Comparison of ENCODE assay signal across 24 cellular contexts in genomic region chr2:95049088-95049955, GRCh38. TPM values are rescaled to one million over a fixed set of nuclear protein-coding genes. Genes with fewer than 3 reads are reported as not detected.
DNase-seq lines count a peak whose midpoint lies in the region; ATAC-seq, FAIRE-seq and TF ChIP-seq lines count a peak whose summit lies in the region.
"Had no signal": no experiment of that assay in that cellular context is flagged by ENCODE, and none has a peak within 500 bp of the region (broad histone marks: within the 10 kb centered on the region; RNA-seq: fewer than 3 reads in every experiment).

No MANE protein-coding gene starts in this region.

- H3K27ac ChIP-seq in KOPT-K1 (ENCODE audit: low read depth, low read length, poor library complexity, severe bottlenecking): peak overlapping the region; percentile 98
- H3K27ac ChIP-seq: BLaER1 treated with 17β-estradiol and CSF1 and Interleukin-3, amounts not matched to agents 10 nM and 100 nM; parathyroid adenoma; SK-N-MC had no signal

- peak overlapping the region; percentile 38 for H3K27ac Mint-ChIP-seq in activated CD8-positive, alpha-beta memory T cell treated with anti-CD3 and anti-CD28 coated beads, Interleukin-2, amount 10 ng/mL, durations not matched to agents 7 days and 5 days
- H3K27ac Mint-ChIP-seq in chondrocyte (ENCODE audit: unreplicated experiment): no peak overlapping the region
- H3K27ac Mint-ChIP-seq in stimulated activated naive B cell treated with anti-CD40 and anti-IgM and Interleukin-4, amounts not matched to agents 10 μg/mL and 1 μg/mL and 100 μg/mL, for 72 hours: peak overlapping the region; percentile 51
- H3K27ac Mint-ChIP-seq: immature natural killer cell had no signal

- ATAC-seq in activated CD8-positive, alpha-beta memory T cell treated with anti-CD3 and anti-CD28 coated beads, Interleukin-2, amount 10 ng/mL, durations not matched to agents 7 days and 5 days: no peak
- no peak for ATAC-seq in stimulated activated naive B cell treated with anti-CD40 and anti-IgM and Interleukin-4, amounts not matched to agents 10 μg/mL and 1 μg/mL and 100 μg/mL, for 72 hours (replicated peaks)
- ATAC-seq: Panc1 had no signal

- H3K9me3 Mint-ChIP-seq in activated CD8-positive, alpha-beta memory T cell treated with anti-CD3 and anti-CD28 coated beads, Interleukin-2, amount 10 ng/mL, durations not matched to agents 7 days and 5 days (ENCODE audit: low read depth): no peaks in the 10 kb centered on the region
- no peaks in the 10 kb centered on the region for H3K9me3 Mint-ChIP-seq in chondrocyte (ENCODE audit: low read depth)
- no peaks in the 10 kb centered on the region for H3K9me3 Mint-ChIP-seq in stimulated activated naive B cell treated with anti-CD40 and anti-IgM and Interleukin-4, amounts not matched to agents 10 μg/mL and 1 μg/mL and 100 μg/mL, for 72 hours
- H3K9me3 Mint-ChIP-seq: activated T-cell treated with anti-CD3 and anti-CD28 coated beads, Interleukin-2, amount 50 U/mL, for 24 hours; immature natural killer cell had no signal

- CTCF ChIA-PET in activated CD8-positive, alpha-beta memory T cell treated with anti-CD3 and anti-CD28 coated beads, Interleukin-2, amount 10 ng/mL, durations not matched to agents 7 days and 5 days (lab: Charles Lee): interaction anchor here (1.6 kb wide), 1 partner anchor 27 kb away, joined by 7 read pairs; no protein-coding TSS in a partner anchor

- no peak overlapping the region for H3K4me3 Mint-ChIP-seq in activated CD8-positive, alpha-beta memory T cell treated with anti-CD3 and anti-CD28 coated beads, Interleukin-2, amount 10 ng/mL, durations not matched to agents 7 days and 5 days
- no peak overlapping the region for H3K4me3 Mint-ChIP-seq in chondrocyte (ENCODE audit: unreplicated experiment)
- no peak overlapping the region for H3K4me3 Mint-ChIP-seq in stimulated activated naive B cell treated with anti-CD40 and anti-IgM and Interleukin-4, amounts not matched to agents 10 μg/mL and 1 μg/mL and 100 μg/mL, for 72 hours
- H3K4me3 Mint-ChIP-seq: activated T-cell treated with anti-CD3 and anti-CD28 coated beads, Interleukin-2, amount 50 U/mL, for 24 hours; immature natural killer cell had no signal

- peaks cover 46% of the 10 kb centered on the region for H3K4me1 Mint-ChIP-seq in activated CD8-positive, alpha-beta memory T cell treated with anti-CD3 and anti-CD28 coated beads, Interleukin-2, amount 10 ng/mL, durations not matched to agents 7 days and 5 days
- no peaks in the 10 kb centered on the region for H3K4me1 Mint-ChIP-seq in chondrocyte (ENCODE audit: low read depth)
- peaks cover 3 to 10% of the 10 kb centered on the region in 2 donors for H3K4me1 Mint-ChIP-seq in stimulated activated naive B cell treated with anti-CD40 and anti-IgM and Interleukin-4, amounts not matched to agents 10 μg/mL and 1 μg/mL and 100 μg/mL, for 72 hours
- H3K4me1 Mint-ChIP-seq: immature natural killer cell had no signal

- H3K36me3 ChIP-seq in KOPT-K1 (ENCODE audit: insufficient read depth, low read length): peaks cover 92% of the 10 kb centered on the region
- H3K36me3 ChIP-seq: BLaER1 treated with 17β-estradiol and CSF1 and Interleukin-3, amounts not matched to agents 10 nM and 100 nM had no signal

- no peak for DNase-seq in activated CD8-positive, alpha-beta memory T cell treated with anti-CD3 and anti-CD28 coated beads, Interleukin-2, amount 10 ng/mL, durations not matched to agents 7 days and 5 days
- DNase-seq in activated CD8-positive, alpha-beta memory T cell treated with anti-CD3 and anti-CD28 coated beads, Interleukin-2, amount 50 U/mL, for 4 hours: no peak
- DNase-seq in chondrocyte (ENCODE audit: low spot score) (peak; percentile 62), urothelium cell line (ENCODE audit: low spot score) (no peak), medulla oblongata (ENCODE audit: extremely low spot score) (no peak), frontal cortex (ENCODE audit: low spot score in 2 of 2) (no peak)
- no peak for DNase-seq in stimulated activated naive B cell treated with anti-CD40 and anti-IgM and Interleukin-4, amounts not matched to agents 10 μg/mL and 1 μg/mL and 100 μg/mL, for 72 hours
- DNase-seq: activated CD4-positive, alpha-beta T cell treated with anti-CD3 and anti-CD28 coated beads for 48 hours; activated T-cell treated with anti-CD3 and anti-CD28 coated beads, Interleukin-2, amount 50 U/mL, for 24 hours; amygdala; central memory CD4-positive, alpha-beta T cell; effector CD8-positive, alpha-beta T cell; immature natural killer cell; NCI-H2171 treated with DMSO at 0.1 percent for 48 hours; NCI-H748 treated with DMSO at 0.1 percent for 48 hours; stimulated activated CD4-positive, alpha-beta T cell treated with anti-CD3 and anti-CD28 coated beads, Interleukin-4, amount 100 ng/mL, for 1 hour had no signal

- H3K36me3 Mint-ChIP-seq in activated CD8-positive, alpha-beta memory T cell treated with anti-CD3 and anti-CD28 coated beads, Interleukin-2, amount 10 ng/mL, durations not matched to agents 7 days and 5 days: peaks cover 25% of the 10 kb centered on the region
- H3K36me3 Mint-ChIP-seq in chondrocyte (ENCODE audit: low read depth): no peaks in the 10 kb centered on the region
- H3K36me3 Mint-ChIP-seq in stimulated activated naive B cell treated with anti-CD40 and anti-IgM and Interleukin-4, amounts not matched to agents 10 μg/mL and 1 μg/mL and 100 μg/mL, for 72 hours: no peaks in the 10 kb centered on the region

- H3K27me3 Mint-ChIP-seq in activated CD8-positive, alpha-beta memory T cell treated with anti-CD3 and anti-CD28 coated beads, Interleukin-2, amount 10 ng/mL, durations not matched to agents 7 days and 5 days: no peaks in the 10 kb centered on the region
- peaks cover 37% of the 10 kb centered on the region for H3K27me3 Mint-ChIP-seq in chondrocyte (ENCODE audit: low read depth)
- peaks cover 13 to 48% of the 10 kb centered on the region in 2 donors for H3K27me3 Mint-ChIP-seq in stimulated activated naive B cell treated with anti-CD40 and anti-IgM and Interleukin-4, amounts not matched to agents 10 μg/mL and 1 μg/mL and 100 μg/mL, for 72 hours
- H3K27me3 Mint-ChIP-seq: activated T-cell treated with anti-CD3 and anti-CD28 coated beads, Interleukin-2, amount 50 U/mL, for 24 hours had no signal

- H3K9me3 ChIP-seq in KOPT-K1 (ENCODE audit: insufficient read depth, low read length, poor library complexity, severe bottlenecking): no peaks in the 10 kb centered on the region
- H3K9me3 ChIP-seq: BLaER1 treated with 17β-estradiol and CSF1 and Interleukin-3, amounts not matched to agents 10 nM and 100 nM had no signal

- TF ChIP-seq CTCF in chondrocyte (IDR thresholded peaks at IDR 0.05): no peak

- FAIRE-seq in urothelium cell line (lab: Jason Lieb, UNC) (no peak), frontal cortex (lab: Jason Lieb, UNC) (no peak)
- FAIRE-seq: A204.1 had no signal

RNA-seq across cellular contexts. Expression of gene MAL, which starts 23.8 kb away (rescaled TPM):
- 100 to 1,000 TPM in 1 of 2 experiments, 10 to 100 TPM in 1; 54.6 to 178 TPM for total RNA-seq in activated CD8-positive, alpha-beta memory T cell treated with anti-CD3 and anti-CD28 coated beads, Interleukin-2, amount 10 ng/mL, durations not matched to agents 7 days and 5 days
- not detected in 3 replicates for total RNA-seq in chondrocyte
- total RNA-seq in frontal cortex: not detected
- total RNA-seq: HT1080, temporal lobe had no signal

Comparison
In these comparisons a context has a peak if more than half of its experiments do, and no peak if none do; other contexts are left out.
1. RNA of gene MAL, which starts 23.8 kb away (total RNA-seq): 54.6 to 178 TPM in activated CD8-positive, alpha-beta memory T cell treated with anti-CD3 and anti-CD28 coated beads, Interleukin-2, amount 10 ng/mL, durations not matched to agents 7 days and 5 days; not detected in chondrocyte and not detected in frontal cortex (single experiment); every median in the first group is over 10 times any median in the second.